In genomic region chr14:105148604-105149145, GRCh38 we compare ENCODE assay signal across 25 cellular contexts. TPM values are rescaled to one million over a fixed set of nuclear protein-coding genes. Genes with fewer than 3 reads are reported as not detected.
DNase-seq lines count a peak whose midpoint lies in the region; ATAC-seq and TF ChIP-seq lines count a peak whose summit lies in the region.
"Had no signal": no experiment of that assay in that cellular context is flagged by ENCODE, and none has a peak within 500 bp of the region (broad histone marks: within the 10 kb centered on the region; RNA-seq: fewer than 3 reads in every experiment).

No MANE protein-coding gene starts in this region.

- peak in 3 of 5 donors; percentile 16 to 61 (median 25) for DNase-seq in heart left ventricle
- DNase-seq in left cardiac atrium, result no peak
- DNase-seq in HUDEP-2 (lab: John Stamatoyannopoulos, UW; ENCODE audit: unreplicated experiment in 76 of 76), result peak in 57 of 76 experiments; percentile 4 to 72 (median 40)
- DNase-seq in left ventricle myocardium superior, result peak; percentile 26
- DNase-seq in posterior vena cava (ENCODE audit: low spot score), result peak; percentile 60
- no peak for DNase-seq in NCI-H1105 (lab: John Stamatoyannopoulos, UW)
- DNase-seq in MM.1S, result no peak
- DNase-seq in natural killer cell treated with Interleukin-12 subunit alpha and Interleukin-12 subunit beta and Interleukin-15 and Interleukin-18, amount 100 ng/mL, for 72 hours (ENCODE audit: low spot score), result no peak
- DNase-seq: COR-L47; DMS 273 treated with DMSO at 0.1 percent for 48 hours; DMS79 treated with DMSO at 0.1 percent for 48 hours; HCEC 1CT; KG1; NCI-H1092 treated with DMSO at 0.1 percent for 48 hours; NCI-H146; NCI-H2029 treated with DMSO at 0.1 percent for 48 hours; NCI-H226; NCI-H524; NCI-H774; NK-92 treated with Interleukin-12 subunit alpha and Interleukin-12 subunit beta, amount 100 ng/mL, for 24 hours had no signal

- H3K9me3 ChIP-seq in heart left ventricle, result no peaks in the 10 kb centered on the region
- H3K9me3 ChIP-seq in MM.1S (replicated peaks; ENCODE audit: insufficient read depth, low read length), result no peaks in the 10 kb centered on the region
- H3K9me3 ChIP-seq: BLaER1, SJSA1 had no signal

- no peak overlapping the region for H3K4me3 Mint-ChIP-seq in natural killer cell treated with Interleukin-12 subunit alpha and Interleukin-12 subunit beta and Interleukin-15 and Interleukin-18, amount 100 ng/mL, for 72 hours
- H3K4me3 Mint-ChIP-seq: CD4-positive, alpha-beta T cell; GM23338 had no signal

- H3K4me1 ChIP-seq in heart left ventricle, result peaks cover 6 to 24% (median 14%) of the 10 kb centered on the region in 12 donors
- no peaks in the 10 kb centered on the region for H3K4me1 ChIP-seq in MM.1S (ENCODE audit: low read length)
- H3K4me1 ChIP-seq: SJSA1 had no signal

- H3K36me3 Mint-ChIP-seq in natural killer cell treated with Interleukin-12 subunit alpha and Interleukin-12 subunit beta and Interleukin-15 and Interleukin-18, amount 100 ng/mL, for 72 hours, result no peaks in the 10 kb centered on the region

- no peaks in the 10 kb centered on the region for H3K9me2 ChIP-seq in MM.1S (replicated peaks; ENCODE audit: insufficient read depth, low read length)

- H3K4me1 Mint-ChIP-seq in natural killer cell treated with Interleukin-12 subunit alpha and Interleukin-12 subunit beta and Interleukin-15 and Interleukin-18, amount 100 ng/mL, for 72 hours (ENCODE audit: low read depth in 2 of 2), result no peaks in the 10 kb centered on the region
- H3K4me1 Mint-ChIP-seq: GM23338 had no signal

- H3K36me3 ChIP-seq in heart left ventricle (peaks cover 0 to 75% (median 6%) of the 10 kb centered on the region in 9 donors), MM.1S (replicated peaks; ENCODE audit: insufficient read depth, low read length) (no peaks in the 10 kb centered on the region)

- H3K4me3 ChIP-seq in heart left ventricle (no peak overlapping the region), MM.1S (ENCODE audit: low read length) (no peak overlapping the region)
- H3K4me3 ChIP-seq: BLaER1, GM23338, SJSA1 had no signal

- H3K9ac ChIP-seq in MM.1S (ENCODE audit: low read length), result no peak overlapping the region
- H3K9ac ChIP-seq: BLaER1 had no signal

- intact Hi-C loops in heart left ventricle (cut with DNase I) (no loop called here), left cardiac atrium (cut with DNase I) (no loop called here), left ventricle myocardium superior (cut with micrococcal nuclease) (no loop called here), posterior vena cava (cut with DNase I) (no loop called here)

- ATAC-seq in heart left ventricle (no peak), left cardiac atrium (no peak), left ventricle myocardium superior (no peak)
- no peak for ATAC-seq in natural killer cell treated with Interleukin-12 subunit alpha and Interleukin-12 subunit beta and Interleukin-15 and Interleukin-18, amount 100 ng/mL, for 72 hours
- ATAC-seq: GM23338 had no signal

- TF ChIP-seq CTCF in heart left ventricle (IDR thresholded peaks at IDR 0.05) (no peak), MM.1S (IDR thresholded peaks at IDR 0.05; ENCODE audit: low read length) (no peak)

- H3K27me3 Mint-ChIP-seq in natural killer cell treated with Interleukin-12 subunit alpha and Interleukin-12 subunit beta and Interleukin-15 and Interleukin-18, amount 100 ng/mL, for 72 hours, result no peaks in the 10 kb centered on the region
- H3K27me3 Mint-ChIP-seq: CD4-positive, alpha-beta T cell had no signal

- H3K27ac ChIP-seq in heart left ventricle (no peak overlapping the region), MM.1S (ENCODE audit: low read length) (no peak overlapping the region)
- H3K27ac ChIP-seq: BLaER1, HL-60, SJSA1 had no signal

- H3K79me2 ChIP-seq in MM.1S (ENCODE audit: low read length), result no peaks in the 10 kb centered on the region

- H3F3A ChIP-seq in MM.1S (ENCODE audit: insufficient read depth, low read length), result no peaks in the 10 kb centered on the region

- H3K9me3 Mint-ChIP-seq in natural killer cell treated with Interleukin-12 subunit alpha and Interleukin-12 subunit beta and Interleukin-15 and Interleukin-18, amount 100 ng/mL, for 72 hours, result no peaks in the 10 kb centered on the region
- H3K9me3 Mint-ChIP-seq: CD4-positive, alpha-beta T cell; GM23338 had no signal

- H3K27me3 ChIP-seq in heart left ventricle (no peaks in the 10 kb centered on the region), MM.1S (replicated peaks; ENCODE audit: insufficient read depth, low read length) (peaks cover 8% of the 10 kb centered on the region; the same call in 1 of the 2 replicates)
- H3K27me3 ChIP-seq: BLaER1, SJSA1 had no signal

- no peak overlapping the region for H3K4me2 ChIP-seq in MM.1S (ENCODE audit: low read depth, low read length)
- H3K4me2 ChIP-seq: BLaER1, GM23338 had no signal

- TF ChIP-seq POLR2A in heart left ventricle (IDR thresholded peaks at IDR 0.05), result no peak

- H2AFZ ChIP-seq in MM.1S (ENCODE audit: low read length), result no peak overlapping the region
- H2AFZ ChIP-seq: GM23338 had no signal

- no peak overlapping the region for H3K27ac Mint-ChIP-seq in natural killer cell treated with Interleukin-12 subunit alpha and Interleukin-12 subunit beta and Interleukin-15 and Interleukin-18, amount 100 ng/mL, for 72 hours
- H3K27ac Mint-ChIP-seq: CD4-positive, alpha-beta T cell; GM23338 had no signal

- WGBS in heart left ventricle, 4 donors, result 92 to 94% (median 93%) methylated on average over 19 to 27 of the region's 27 CpGs

- no peaks in the 10 kb centered on the region for H4K20me1 ChIP-seq in MM.1S (ENCODE audit: insufficient read depth, low read length)

RNA-seq across cellular contexts. Expression of gene JAG2, which starts 19.9 kb away (rescaled TPM):
- total RNA-seq in heart left ventricle (10 to 100 TPM; 20.4 to 62.4 (median 28.6) TPM), left cardiac atrium (10 to 100 TPM; 22.4 to 25.5 TPM), left ventricle myocardium superior (33.6 TPM), posterior vena cava (10 to 100 TPM; 13.0 to 17.3 TPM)
- polyA plus RNA-seq in heart left ventricle, result 10 to 100 TPM; 19.1 to 25.2 TPM
- 1 to 10 TPM; 5.9 to 7.1 TPM for total RNA-seq in natural killer cell treated with Interleukin-12 subunit alpha and Interleukin-12 subunit beta and Interleukin-15 and Interleukin-18, amount 100 ng/mL, for 72 hours

RNA-seq across cellular contexts. Expression of gene NUDT14, which starts 32.4 kb away (rescaled TPM):
- 10 to 100 TPM; 16.7 to 48.9 (median 23.8) TPM for total RNA-seq in heart left ventricle
- 10 to 100 TPM; 14.3 to 29.6 TPM for polyA plus RNA-seq in heart left ventricle
- total RNA-seq in left cardiac atrium, result 10 to 100 TPM; 25.9 to 29.1 TPM
- 34.7 TPM for total RNA-seq in left ventricle myocardium superior
- 10 to 100 TPM; 12.7 to 15.9 TPM for total RNA-seq in posterior vena cava
- total RNA-seq in natural killer cell treated with Interleukin-12 subunit alpha and Interleukin-12 subunit beta and Interleukin-15 and Interleukin-18, amount 100 ng/mL, for 72 hours, result 10 to 100 TPM; 10.2 to 23.4 TPM

Comparison
In these comparisons a context has a peak if more than half of its experiments do, and no peak if none do; other contexts are left out.
1. DNase-seq: peak in heart left ventricle (3 of 5), HUDEP-2 (57 of 76), left ventricle myocardium superior (single experiment) and posterior vena cava (single experiment); none in left cardiac atrium (single experiment), NCI-H1105 (single experiment), MM.1S (single experiment) and natural killer cell treated with Interleukin-12 subunit alpha and Interleukin-12 subunit beta and Interleukin-15 and Interleukin-18, amount 100 ng/mL, for 72 hours (single experiment).